In genomic region chr1:171299342-171299741, GRCh38 we compare ENCODE assay signal across 34 cellular contexts. TPM values are rescaled to one million over a fixed set of nuclear protein-coding genes. Genes with fewer than 3 reads are reported as not detected.
"Had no signal": no experiment of that assay in that cellular context is flagged by ENCODE, and none has a peak within 500 bp of the region (broad histone marks: within the 10 kb centered on the region; RNA-seq: fewer than 3 reads in every experiment).

No MANE protein-coding gene starts in this region.

- H3K4me1 ChIP-seq: adrenal gland, body of pancreas, esophagus squamous epithelium, gastroesophageal sphincter had no signal

- H3K27me3 ChIP-seq: adrenal gland, body of pancreas, esophagus squamous epithelium, gastroesophageal sphincter had no signal

- H3K4me1 Mint-ChIP-seq: activated CD8-positive, alpha-beta memory T cell treated with anti-CD3 and anti-CD28 coated beads, Interleukin-2, amount 10 ng/mL, durations not matched to agents 7 days and 5 days; activated naive CD4-positive, alpha-beta T cell treated with anti-CD3 and anti-CD28 coated beads, Interleukin-2, amount 50 U/mL, for 24 hours; activated naive CD8-positive, alpha-beta T cell treated with anti-CD3 and anti-CD28 coated beads for 36 hours; activated naive CD8-positive, alpha-beta T cell treated with anti-CD3 and anti-CD28 coated beads, Interleukin-2, amount 50 U/mL, for 24 hours had no signal

- H3K4me3 ChIP-seq: adrenal gland, body of pancreas, esophagus squamous epithelium, gastroesophageal sphincter had no signal

- H3K27ac Mint-ChIP-seq: activated CD8-positive, alpha-beta memory T cell treated with anti-CD3 and anti-CD28 coated beads, Interleukin-2, amount 10 ng/mL, durations not matched to agents 7 days and 5 days; activated CD8-positive, alpha-beta T cell treated with anti-CD3 and anti-CD28 coated beads, Interleukin-2, amount 10 ng/mL, durations not matched to agents 7 days and 5 days; activated naive CD4-positive, alpha-beta T cell treated with anti-CD3 and anti-CD28 coated beads for 36 hours; activated naive CD4-positive, alpha-beta T cell treated with anti-CD3 and anti-CD28 coated beads, Interleukin-2, amount 50 U/mL, for 24 hours; activated naive CD8-positive, alpha-beta T cell treated with anti-CD3 and anti-CD28 coated beads for 36 hours; activated naive CD8-positive, alpha-beta T cell treated with anti-CD3 and anti-CD28 coated beads, Interleukin-2, amount 50 U/mL, for 24 hours; activated T-helper 1 cell treated with anti-CD3 and anti-CD28 coated beads, Interleukin-12 subunit alpha, Interleukin-12 subunit beta, Interleukin-2, Interleukin-4 antibody, amounts not matched to agents 30 ng/mL and 10 ng/mL and 1 ng/mL, durations not matched to agents 14 hours and 24 hours and 36 hours; activated T-helper 2 cell treated with anti-CD3 and anti-CD28 coated beads, Interferon-gamma antibody, Interleukin-2, Interleukin-4, amounts not matched to agents 10 μg/mL and 5 μg/mL and 100 μg/mL, durations not matched to agents 14 hours and 24 hours and 36 hours; effector memory CD8-positive, alpha-beta T cell had no signal

- H3K27ac ChIP-seq: adrenal gland, body of pancreas, esophagus squamous epithelium, gastroesophageal sphincter had no signal

- ATAC-seq: activated CD8-positive, alpha-beta memory T cell treated with anti-CD3 and anti-CD28 coated beads, Interleukin-2, amount 10 ng/mL, durations not matched to agents 7 days and 5 days; activated CD8-positive, alpha-beta T cell treated with anti-CD3 and anti-CD28 coated beads, Interleukin-2, amount 10 ng/mL, durations not matched to agents 7 days and 5 days; activated naive CD8-positive, alpha-beta T cell treated with anti-CD3 and anti-CD28 coated beads, Interleukin-2, amount 50 U/mL, for 24 hours; body of pancreas; effector memory CD8-positive, alpha-beta T cell; gastroesophageal sphincter had no signal

- H3K36me3 Mint-ChIP-seq: activated CD8-positive, alpha-beta memory T cell treated with anti-CD3 and anti-CD28 coated beads, Interleukin-2, amount 10 ng/mL, durations not matched to agents 7 days and 5 days had no signal

- H3K4me3 Mint-ChIP-seq: activated CD8-positive, alpha-beta memory T cell treated with anti-CD3 and anti-CD28 coated beads, Interleukin-2, amount 10 ng/mL, durations not matched to agents 7 days and 5 days; activated CD8-positive, alpha-beta T cell treated with anti-CD3 and anti-CD28 coated beads, Interleukin-2, amount 10 ng/mL, durations not matched to agents 7 days and 5 days; activated naive CD4-positive, alpha-beta T cell treated with anti-CD3 and anti-CD28 coated beads for 36 hours; activated naive CD4-positive, alpha-beta T cell treated with anti-CD3 and anti-CD28 coated beads, Interleukin-2, amount 50 U/mL, for 24 hours; activated naive CD8-positive, alpha-beta T cell treated with anti-CD3 and anti-CD28 coated beads for 36 hours; activated naive CD8-positive, alpha-beta T cell treated with anti-CD3 and anti-CD28 coated beads, Interleukin-2, amount 50 U/mL, for 24 hours; activated T-helper 1 cell treated with anti-CD3 and anti-CD28 coated beads, Interleukin-12 subunit alpha, Interleukin-12 subunit beta, Interleukin-2, Interleukin-4 antibody, amounts not matched to agents 30 ng/mL and 10 ng/mL and 1 ng/mL, durations not matched to agents 14 hours and 24 hours and 36 hours; effector memory CD8-positive, alpha-beta T cell had no signal

- DNase-seq: activated CD4-positive, alpha-beta T cell treated with anti-CD3 and anti-CD28 coated beads for 1 hour; activated CD4-positive, alpha-beta T cell treated with anti-CD3 and anti-CD28 coated beads for 48 hours; activated CD4-positive, alpha-beta T cell treated with anti-CD3 and anti-CD28 coated beads, Interleukin-2, amount 50 U/mL, for 1 hour; activated CD4-positive, alpha-beta T cell treated with anti-CD3 and anti-CD28 coated beads, Interleukin-2, amount 50 U/mL, for 48 hours; activated CD8-positive, alpha-beta memory T cell treated with anti-CD3 and anti-CD28 coated beads, Interleukin-2, amount 10 ng/mL, durations not matched to agents 7 days and 5 days; activated CD8-positive, alpha-beta memory T cell treated with anti-CD3 and anti-CD28 coated beads, Interleukin-2, amount 50 U/mL, for 4 hours; activated CD8-positive, alpha-beta T cell treated with anti-CD3 and anti-CD28 coated beads, Interleukin-2, amount 10 ng/mL, durations not matched to agents 7 days and 5 days; activated effector memory CD4-positive, alpha-beta T cell treated with anti-CD3 and anti-CD28 coated beads, Interleukin-2, amount 50 U/mL, for 16 hours; activated naive CD4-positive, alpha-beta T cell treated with anti-CD3 and anti-CD28 coated beads for 36 hours; activated naive CD8-positive, alpha-beta T cell treated with anti-CD3 and anti-CD28 coated beads for 36 hours; activated naive CD8-positive, alpha-beta T cell treated with anti-CD3 and anti-CD28 coated beads, Interleukin-2, amount 50 U/mL, for 24 hours; activated T-cell treated with anti-CD3 and anti-CD28 coated beads, Interleukin-2, amount 50 U/mL, for 1 hour; activated T-cell treated with anti-CD3 and anti-CD28 coated beads, Interleukin-2, amount 50 U/mL, for 48 hours; adrenal gland; amygdala; aorta; body of pancreas; caudate nucleus; cortex of kidney; dermis blood vessel endothelial cell; effector CD4-positive, alpha-beta T cell; effector memory CD8-positive, alpha-beta T cell; erythroblast; esophagus squamous epithelium; foreskin melanocyte; T-helper 2 cell had no signal

- H3K36me3 ChIP-seq: adrenal gland, esophagus squamous epithelium, gastroesophageal sphincter had no signal

RNA-seq across cellular contexts. Expression of gene FMO1, which starts 51.0 kb away (rescaled TPM):
- total RNA-seq: activated CD8-positive, alpha-beta memory T cell treated with anti-CD3 and anti-CD28 coated beads for 36 hours; activated CD8-positive, alpha-beta memory T cell treated with anti-CD3 and anti-CD28 coated beads, Interleukin-2, amount 10 ng/mL, durations not matched to agents 7 days and 5 days; activated CD8-positive, alpha-beta T cell treated with anti-CD3 and anti-CD28 coated beads, Interleukin-2, amount 10 ng/mL, durations not matched to agents 7 days and 5 days; activated naive CD4-positive, alpha-beta T cell treated with anti-CD3 and anti-CD28 coated beads for 36 hours; activated naive CD8-positive, alpha-beta T cell treated with anti-CD3 and anti-CD28 coated beads for 36 hours; activated T-helper 1 cell treated with anti-CD3 and anti-CD28 coated beads, Interleukin-12 subunit alpha, Interleukin-12 subunit beta, Interleukin-2, Interleukin-4 antibody, amounts not matched to agents 30 ng/mL and 10 ng/mL and 1 ng/mL, durations not matched to agents 14 hours and 24 hours and 36 hours; activated T-helper 2 cell treated with anti-CD3 and anti-CD28 coated beads, Interferon-gamma antibody, Interleukin-2, Interleukin-4, amounts not matched to agents 10 μg/mL and 5 μg/mL and 100 μg/mL, durations not matched to agents 14 hours and 24 hours and 36 hours; dermis blood vessel endothelial cell; fibroblast of lung; glomerular endothelial cell; T-helper 1 cell treated with Interleukin-12 subunit alpha and Interleukin-12 subunit beta and Interleukin-4 antibody, amounts not matched to agents 30 ng/mL and 1 ng/mL, for 36 hours had no signal
